ENCODE assay signal across 9 cellular contexts in genomic region chr3:194300392-194300758, GRCh38. TPM values are rescaled to one million over a fixed set of nuclear protein-coding genes. Genes with fewer than 3 reads are reported as not detected.
A peak's percentile ranks its signal among the peaks of the same experiment; 100 is the strongest.
DNase-seq lines count a peak whose midpoint lies in the region; ATAC-seq, FAIRE-seq and TF ChIP-seq lines count a peak whose summit lies in the region.
"Had no signal": no experiment of that assay in that cellular context is flagged by ENCODE, and none has a peak within 500 bp of the region (broad histone marks: within the 10 kb centered on the region; RNA-seq: fewer than 3 reads in every experiment).

No MANE protein-coding gene starts in this region.

- no peak overlapping the region for H2AFZ ChIP-seq in HepG2 (ENCODE audit: low read length)

- CTCF ChIA-PET in HepG2 (lab: Yijun Ruan, JAX; ENCODE audit: low intra/inter-chr PET ratio, low total read pairs): no interaction called here

- peaks cover 23% of the 10 kb centered on the region for H3K4me1 ChIP-seq in HepG2 (ENCODE audit: insufficient read depth, low read length)
- peaks cover 20 to 33% of the 10 kb centered on the region in 2 donors for H3K4me1 ChIP-seq in thyroid gland

- peak; percentile 84 for DNase-seq in ecto neural progenitor cell (ENCODE audit: low spot score)
- DNase-seq in HepG2 (ENCODE audit: low spot score): peak; percentile 53
- peak; percentile 82 to 88 for DNase-seq in thyroid gland
- DNase-seq in D341Med (ENCODE audit: low spot score): no peak
- DNase-seq in NOMO-1 treated with DMSO at 0.1 percent for 48 hours (lab: John Stamatoyannopoulos, UW; ENCODE audit: unreplicated experiment): no peak
- DNase-seq: cortex of kidney had no signal

- TF ChIP-seq EP300 in HepG2 (IDR thresholded peaks at IDR 0.05; ENCODE audit: low read depth in 2 of 2, low read length in 2 of 2) (no peak), HepG2 (CRISPR knock-in tag; IDR thresholded peaks at IDR 0.05; ENCODE audit: borderline replicate concordance) (no peak)

- H3K9me3 ChIP-seq in KOPT-K1 (ENCODE audit: insufficient read depth, low read length, poor library complexity, severe bottlenecking) (peaks cover 15% of the 10 kb centered on the region), HepG2 (ENCODE audit: low read length) (no peaks in the 10 kb centered on the region), thyroid gland (no peaks in the 10 kb centered on the region)

- no peak for TF ChIP-seq RAD21 in HepG2 (CRISPR knock-in tag; IDR thresholded peaks at IDR 0.05)

- peak; percentile 56 for FAIRE-seq in HepG2 (lab: Jason Lieb, UNC)

- TF ChIP-seq CTCF in HepG2 (CRISPR knock-in tag; IDR thresholded peaks at IDR 0.05) (peak; percentile 59), thyroid gland (IDR thresholded peaks at IDR 0.05) (peak in 1 of 6 experiments; percentile 12)

- H3K27me3 ChIP-seq in HepG2 (ENCODE audit: control insufficient read depth in 1 of 2, insufficient read depth in 2 of 2, low read length in 2 of 2): peaks cover 2 to 20% of the 10 kb centered on the region in 2 experiments; a peak in 1 of 5 replicates
- no peaks in the 10 kb centered on the region for H3K27me3 ChIP-seq in thyroid gland

- H3K36me3 ChIP-seq in KOPT-K1 (ENCODE audit: insufficient read depth, low read length) (no peaks in the 10 kb centered on the region), HepG2 (replicated peaks in 1 of 2; ENCODE audit: control insufficient read depth in 1 of 2, insufficient read depth in 2 of 2, low read length in 2 of 2) (no peaks in the 10 kb centered on the region), thyroid gland (no peaks in the 10 kb centered on the region)

- TF ChIP-seq POLR2A in HepG2 (IDR thresholded peaks at IDR 0.05; ENCODE audit: insufficient read depth in 1 of 2, low read depth in 2 of 2, low read length in 2 of 2): no peak
- TF ChIP-seq POLR2A in thyroid gland (IDR thresholded peaks at IDR 0.05): no peak

- 54% methylated on average over 8 of the region's 12 CpGs for WGBS in HepG2 (ENCODE audit: low lambda C conversion rate)
- 56% methylated on average over 5 to 12 of the region's 12 CpGs for WGBS in thyroid gland, 2 donors

- no peak overlapping the region for H3K9ac ChIP-seq in HepG2 (ENCODE audit: insufficient read depth, low read depth, low read length)

- ATAC-seq in HepG2 (peak; percentile 56), HG03565 (IDR thresholded peaks at IDR 0.05; ENCODE audit: unreplicated experiment) (no peak)

- H3K27ac ChIP-seq in KOPT-K1 (ENCODE audit: low read depth, low read length, poor library complexity, severe bottlenecking) (peak overlapping the region; percentile 41), HepG2 (ENCODE audit: extremely low read length, insufficient read depth, low read length) (no peak overlapping the region), thyroid gland (peak overlapping the region in 2 of 3 donors; percentile 51 to 72)

- intact Hi-C loops in HepG2 (cut with micrococcal nuclease; ENCODE audit: unreplicated experiment) (no loop called here), thyroid gland (cut with DNase I) (no loop called here)

- in situ Hi-C loops in HepG2 (cut with HindIII; ENCODE audit: extremely low pct_ligation_motif_present, low pct_unique_long_range_greater_than_20kb): loop anchor here (25.0 kb wide), 1 partner anchor 638 kb away; no protein-coding TSS in a partner anchor

- H3K4me3 ChIP-seq in HepG2 (replicated peaks in 1 of 3; ENCODE audit: insufficient read depth in 1 of 3, low read depth in 2 of 3, low read length in 3 of 3): no peak overlapping the region
- no peak overlapping the region for H3K4me3 ChIP-seq in thyroid gland (replicated peaks in 1 of 3)

- H4K20me1 ChIP-seq in HepG2 (ENCODE audit: insufficient read depth, low read length): no peaks in the 10 kb centered on the region

- no TSS peak for BruUV-seq in HepG2 (replicated peaks; lab: Mats Ljungman, UMichigan)

- POLR2A ChIA-PET in HepG2 (lab: Yijun Ruan, JAX): no interaction called here

- H3K4me2 ChIP-seq in HepG2 (ENCODE audit: low read depth, low read length): no peak overlapping the region

- H3K79me2 ChIP-seq in HepG2 (ENCODE audit: insufficient read depth, low read length): no peaks in the 10 kb centered on the region

TF ChIP-seq in HepG2, 621 proteins besides CTCF, POLR2A, EP300 and RAD21 (continues in another document):
- TF ChIP-seq HNRNPL (IDR thresholded peaks at IDR 0.05; ENCODE audit: low read depth, low read length): no peak
- no peak for TF ChIP-seq RFX1 (IDR thresholded peaks at IDR 0.05)
- peak; percentile 99 for TF ChIP-seq CEBPG (CRISPR knock-in tag; IDR thresholded peaks at IDR 0.05)
- no peak for TF ChIP-seq CREM (IDR thresholded peaks at IDR 0.05)
- TF ChIP-seq CREM (CRISPR knock-in tag; IDR thresholded peaks at IDR 0.05): no peak
- TF ChIP-seq RXRA (CRISPR knock-in tag; IDR thresholded peaks at IDR 0.05): no peak
- peak; percentile 60 for TF ChIP-seq XRCC5 (optimal IDR thresholded peaks at IDR 0.05; ENCODE audit: low read length)
- no peak for TF ChIP-seq E2F2 (CRISPR knock-in tag; IDR thresholded peaks at IDR 0.05; ENCODE audit: borderline replicate concordance)
- TF ChIP-seq NFYB (CRISPR knock-in tag; IDR thresholded peaks at IDR 0.05): no peak
- no peak for TF ChIP-seq PBX3 (CRISPR knock-in tag; IDR thresholded peaks at IDR 0.05; ENCODE audit: borderline replicate concordance)
- TF ChIP-seq HMGXB4 (CRISPR knock-in tag; IDR thresholded peaks at IDR 0.05; ENCODE audit: borderline replicate concordance in 1 of 2, low read depth in 1 of 2): 0 out of 4 replicates have a peak, but pooled peaks of 1 of the 2 experiments have one; percentile 28
- no peak for TF ChIP-seq ATM (IDR thresholded peaks at IDR 0.05; ENCODE audit: borderline replicate concordance)
- TF ChIP-seq MEIS2 (CRISPR knock-in tag; IDR thresholded peaks at IDR 0.05): no peak
- TF ChIP-seq ZNF263 (CRISPR knock-in tag; IDR thresholded peaks at IDR 0.05): peak; percentile 46; the same call in 1 of the 2 replicates
- no peak for TF ChIP-seq SOX5 (CRISPR knock-in tag; IDR thresholded peaks at IDR 0.05; ENCODE audit: borderline replicate concordance)
- TF ChIP-seq SNAPC5 (CRISPR knock-in tag; IDR thresholded peaks at IDR 0.05; ENCODE audit: borderline replicate concordance): no peak

RNA-seq across cellular contexts. Expression of gene CPN2, which starts 50.8 kb away (rescaled TPM):
- total RNA-seq in HepG2 (2016; rRNA removed; fragmentation: Illumina TruSeq; extraction: Trizol) (16.3 and 27.7 TPM in 2 replicates), thyroid gland (not detected)
- 4.8 and 4.9 TPM in 2 replicates for total RNA-seq in HepG2 (2016; cell fraction: cytosol; rRNA removed; fragmentation: Illumina TruSeq; extraction: Trizol; ENCODE audit: low read depth)
- total RNA-seq in HepG2 (2016; cell fraction: insoluble cytoplasmic fraction; rRNA removed; fragmentation: Illumina TruSeq; extraction: Trizol): 11.8 and 26.8 TPM in 2 replicates
- 14.4 and 15.6 TPM in 2 replicates for total RNA-seq in HepG2 (2016; cell fraction: membrane; rRNA removed; fragmentation: Illumina TruSeq; extraction: Trizol)
- total RNA-seq in HepG2 (2016; cell fraction: nucleus; rRNA removed; fragmentation: Illumina TruSeq; extraction: Trizol): 34.1 and 42.6 TPM in 2 replicates
- polyA plus RNA-seq in HepG2 (2011; rRNA removed): 26.7 and 29.3 TPM in 2 replicates
- 12.6 and 16.6 TPM in 2 replicates for polyA plus RNA-seq in HepG2 (2011; cell fraction: cytosol; rRNA removed)
- 18.2 and 18.5 TPM in 2 replicates for polyA plus RNA-seq in HepG2 (2011; cell fraction: nucleus; rRNA removed)
- 19.0 and 20.2 TPM in 2 replicates for polyA plus RNA-seq in HepG2 (2012)
- polyA plus RNA-seq in HepG2 (2016; cell fraction: cytosol; fragmentation: Illumina TruSeq; extraction: Trizol; ENCODE audit: low read depth): 8.8 and 9.3 TPM in 2 replicates
- polyA plus RNA-seq in HepG2 (2016; cell fraction: insoluble cytoplasmic fraction; fragmentation: Illumina TruSeq; extraction: Trizol; ENCODE audit: low read depth): 27.5 and 38.0 TPM in 2 replicates
- polyA plus RNA-seq in HepG2 (2016; cell fraction: membrane; fragmentation: Illumina TruSeq; extraction: Trizol; ENCODE audit: low read depth): 18.2 and 23.6 TPM in 2 replicates
- 100 and 101 TPM in 2 replicates for polyA plus RNA-seq in HepG2 (2016; cell fraction: nucleus; fragmentation: Illumina TruSeq; extraction: Trizol; ENCODE audit: insufficient read depth, low read depth)
- polyA minus RNA-seq in HepG2 (2011; rRNA and poly(A)+ RNA removed; ENCODE audit: low replicate concordance): 66.5 TPM in 1 of 2 replicates, not detected in the other
- polyA minus RNA-seq in HepG2 (2011; cell fraction: cytosol; rRNA and poly(A)+ RNA removed): 19.2 and 22.2 TPM in 2 replicates
- polyA minus RNA-seq in HepG2 (2011; cell fraction: nucleus; rRNA and poly(A)+ RNA removed): 6.3 and 7.8 TPM in 2 replicates
- total RNA-seq: HT-29 had no signal

Comparison
In these comparisons a context has a peak if more than half of its experiments do, and no peak if none do; other contexts are left out.
1. DNase-seq: peak in ecto neural progenitor cell (single experiment), HepG2 (single experiment) and thyroid gland (2 of 2); none in D341Med (single experiment) and NOMO-1 treated with DMSO at 0.1 percent for 48 hours (single experiment).
2. RNA of gene CPN2, which starts 50.8 kb away (total RNA-seq): 4.8 to 42.6 TPM in HepG2; not detected in thyroid gland; every median in the first group is over 4 times any median in the second.